In genomic region chr6:99868074-99868702, GRCh38 we compare ENCODE assay signal across 8 cellular contexts.
DNase-seq lines count a peak whose midpoint lies in the region; ATAC-seq and TF ChIP-seq lines count a peak whose summit lies in the region.

No MANE protein-coding gene starts in this region.

- H3K9me3 ChIP-seq in iPS DF 6.9 (ENCODE audit: control insufficient read depth, insufficient read depth, low read length) (no peaks in the 10 kb centered on the region), spleen (no peaks in the 10 kb centered on the region)

- WGBS in iPS DF 6.9 (ENCODE audit: insufficient coverage, insufficient read length): no CpG with 5 or more reads among the region's 13 CpGs
- 4 to 9% (median 6%) methylated on average over 13 of the region's 13 CpGs for WGBS in spleen, 5 donors

- peak; percentile 88 for ATAC-seq in HG02938 (IDR thresholded peaks at IDR 0.05; ENCODE audit: unreplicated experiment)

- peak; percentile 88 for TF ChIP-seq CTCF in astrocyte of the spinal cord (IDR thresholded peaks at IDR 0.05; ENCODE audit: low read depth, low read length)
- TF ChIP-seq CTCF in spleen (IDR thresholded peaks at IDR 0.05 in 8 of 11, conservative IDR thresholded peaks at IDR 0.05 in 3 of 11): peak in 10 of 11 experiments; percentile 35 to 80 (median 66)

- H3K4me1 Mint-ChIP-seq in T-helper 2 cell treated with Interferon-gamma antibody and Interleukin-4, amounts not matched to agents 5 μg/mL and 100 μg/mL, for 36 hours (ENCODE audit: low read depth): peaks cover 1% of the 10 kb centered on the region

- no peak overlapping the region for H3K27ac Mint-ChIP-seq in T-helper 2 cell treated with Interferon-gamma antibody and Interleukin-4, amounts not matched to agents 5 μg/mL and 100 μg/mL, for 36 hours

- H3K4me1 ChIP-seq in iPS DF 6.9 (ENCODE audit: control insufficient read depth, insufficient read depth, low read length) (no peaks in the 10 kb centered on the region), spleen (no peaks in the 10 kb centered on the region)

- H3K27me3 Mint-ChIP-seq in T-helper 2 cell treated with Interferon-gamma antibody and Interleukin-4, amounts not matched to agents 5 μg/mL and 100 μg/mL, for 36 hours (ENCODE audit: low read depth): peaks cover 32% of the 10 kb centered on the region

- H3K36me3 Mint-ChIP-seq in T-helper 2 cell treated with Interferon-gamma antibody and Interleukin-4, amounts not matched to agents 5 μg/mL and 100 μg/mL, for 36 hours (ENCODE audit: low read depth): no peaks in the 10 kb centered on the region

- in situ Hi-C loops in astrocyte of the spinal cord (cut with HindIII; ENCODE audit: low sequenced_read_pairs): no loop called here

- H3K4me3 ChIP-seq in astrocyte of the spinal cord (ENCODE audit: low read depth, low read length) (no peak overlapping the region), iPS DF 6.9 (ENCODE audit: low read length) (no peak overlapping the region), spleen (peak overlapping the region in 1 of 8 donors; percentile 8)

- H3K36me3 ChIP-seq in iPS DF 6.9 (ENCODE audit: control insufficient read depth, insufficient read depth, low read length) (no peaks in the 10 kb centered on the region), spleen (no peaks in the 10 kb centered on the region)

- TF ChIP-seq POLR2A in spleen (IDR thresholded peaks at IDR 0.05): no peak

- H3K27ac ChIP-seq in iPS DF 6.9 (ENCODE audit: low read length): no peak overlapping the region
- H3K27ac ChIP-seq in spleen: no peak overlapping the region

- no peak overlapping the region for H3K4me3 Mint-ChIP-seq in T-helper 2 cell treated with Interferon-gamma antibody and Interleukin-4, amounts not matched to agents 5 μg/mL and 100 μg/mL, for 36 hours

- H3K27me3 ChIP-seq in iPS DF 6.9 (ENCODE audit: control insufficient read depth, insufficient read depth, low read length) (no peaks in the 10 kb centered on the region), spleen (replicated peaks in 1 of 7) (peaks cover 0 to 39% (median 0%) of the 10 kb centered on the region in 7 donors)

- peak; percentile 74 for DNase-seq in SIG-M5 treated with dmso at 0.1 percent for 504 hours (lab: John Stamatoyannopoulos, UW; ENCODE audit: unreplicated experiment)
- DNase-seq in SIG-M5 (lab: John Stamatoyannopoulos, UW): no peak
- peak; percentile 58 for DNase-seq in NCI-H146 (lab: John Stamatoyannopoulos, UW)
- DNase-seq in T-helper 2 cell treated with Interferon-gamma antibody and Interleukin-4, amounts not matched to agents 5 μg/mL and 100 μg/mL, for 36 hours (ENCODE audit: low spot score): peak; percentile 40
- peak; percentile 63 for DNase-seq in astrocyte of the spinal cord (ENCODE audit: low read depth, low spot score)
- DNase-seq in iPS DF 6.9 (ENCODE audit: low read depth, low spot score): peak; percentile 43
- peak; percentile 81 for DNase-seq in spleen

- H3K9me3 Mint-ChIP-seq in T-helper 2 cell treated with Interferon-gamma antibody and Interleukin-4, amounts not matched to agents 5 μg/mL and 100 μg/mL, for 36 hours: no peaks in the 10 kb centered on the region

- intact Hi-C loops in spleen (cut with DNase I; ENCODE audit: low total_unique reads): no loop called here
